In genomic region chr19:6739390-6739883, GRCh38 we compare ENCODE assay signal across 8 cellular contexts. TPM values are rescaled to one million over a fixed set of nuclear protein-coding genes. Genes with fewer than 3 reads are reported as not detected.
DNase-seq lines count a peak whose midpoint lies in the region; ATAC-seq and TF ChIP-seq lines count a peak whose summit lies in the region.

TSS of gene TRIP10 (plus strand) at chr19:6739680. CDS start at chr19:6739762, 82 bp downstream.

- no TSS peak for BruUV-seq in Calu3 (replicated peaks; lab: Mats Ljungman, UMichigan)

- H3K27me3 Mint-ChIP-seq in Calu3 (ENCODE audit: unreplicated experiment) (no peaks in the 10 kb centered on the region), T-helper 17 cell (no peaks in the 10 kb centered on the region)

- peak; percentile 50 to 72 for TF ChIP-seq POLR2A in tibial nerve (IDR thresholded peaks at IDR 0.05)

- DNase-seq in Calu3 (peak; percentile 72), LHCN-M2 (ENCODE audit: low read depth) (peak; percentile 74), T-helper 17 cell (peak; percentile 73 to 86 (median 80)), amniotic stem cell (lab: John Stamatoyannopoulos, UW) (peak; percentile 77), left cardiac atrium (peak; percentile 90), posterior cingulate gyrus (peak; percentile 35 to 96 (median 71)), tibial nerve (ENCODE audit: low spot score in 2 of 2) (peak; percentile 85 to 86)

- H3K9me3 Mint-ChIP-seq in Calu3 (ENCODE audit: low read depth, unreplicated experiment), result no peaks in the 10 kb centered on the region

- no peaks in the 10 kb centered on the region for H3K27me3 ChIP-seq in tibial nerve

- H3K4me3 Mint-ChIP-seq in Calu3 (ENCODE audit: low read depth, unreplicated experiment) (peak within 1 kb of the TSS; percentile 88), T-helper 17 cell (peak within 1 kb of the TSS; percentile 96)

- H3K27ac Mint-ChIP-seq in Calu3 (ENCODE audit: unreplicated experiment), result peak within 1 kb of the TSS; percentile 97
- peak within 1 kb of the TSS; percentile 97 for H3K27ac Mint-ChIP-seq in T-helper 17 cell

- CTCF ChIA-PET in Calu3 (lab: Charles Lee), result no interaction called here

- TF ChIP-seq EP300 in tibial nerve (IDR thresholded peaks at IDR 0.05), result peak in 1 of 2 donors; percentile 61

- peaks cover 0 to 28% (median 0%) of the 10 kb centered on the region in 3 donors for H3K36me3 ChIP-seq in tibial nerve

- peaks cover 86% of the 10 kb centered on the region for H3K36me3 Mint-ChIP-seq in Calu3 (ENCODE audit: insufficient read depth, unreplicated experiment)
- H3K36me3 Mint-ChIP-seq in T-helper 17 cell (ENCODE audit: low read depth), result no peaks in the 10 kb centered on the region

- peaks cover 0 to 70% (median 37%) of the 10 kb centered on the region in 4 donors for H3K4me1 ChIP-seq in tibial nerve

- intact Hi-C loops in Calu3 (cut with micrococcal nuclease; ENCODE audit: unreplicated experiment), result loop anchor here (10.0 kb wide), 2 partner anchors 65 to 225 kb away; no protein-coding TSS in a partner anchor
- intact Hi-C loops in left cardiac atrium (cut with DNase I), result loop anchor here in 1 of 2 donors (5.0 kb wide), 2 partner anchors 222 to 367 kb away; partner anchors contain the start of gene ALKBH7
- intact Hi-C loops in posterior cingulate gyrus (cut with DNase I), result loop anchor here (5.0 kb wide), 1 partner anchor 212 kb away; no protein-coding TSS in a partner anchor

- H3K9me3 ChIP-seq in T-helper 17 cell (ENCODE audit: control insufficient read depth, low read length, poor library complexity, severe bottlenecking) (no peaks in the 10 kb centered on the region), tibial nerve (no peaks in the 10 kb centered on the region)

- WGBS in tibial nerve, 2 donors, result 0 to 1% methylated on average over 16 to 23 of the region's 47 CpGs

- TF ChIP-seq CTCF in Calu3 (IDR thresholded peaks at IDR 0.05; ENCODE audit: unreplicated experiment), result no peak
- no peak for TF ChIP-seq CTCF in tibial nerve (IDR thresholded peaks at IDR 0.05)

- peak within 1 kb of the TSS; percentile 85 to 88 (median 87) for H3K4me3 ChIP-seq in tibial nerve

- peak within 1 kb of the TSS; percentile 87 to 98 (median 94) for H3K27ac ChIP-seq in tibial nerve

- ATAC-seq in T-helper 17 cell, result peak; percentile 6
- peak; percentile 30 to 44 for ATAC-seq in left cardiac atrium
- ATAC-seq in GM21447 (IDR thresholded peaks at IDR 0.05; ENCODE audit: unreplicated experiment), result no peak

- peaks cover 29% of the 10 kb centered on the region for H3K4me1 Mint-ChIP-seq in Calu3 (ENCODE audit: low read depth, unreplicated experiment)
- H3K4me1 Mint-ChIP-seq in T-helper 17 cell, result peaks cover 40% of the 10 kb centered on the region

RNA-seq across cellular contexts. Expression of gene TRIP10, which starts in this region (rescaled TPM):
- 86.0 and 95.8 TPM in 2 replicates for total RNA-seq in Calu3 (2022)
- 45.6 and 49.1 TPM in 2 replicates for total RNA-seq in LHCN-M2 (2014; rRNA removed)
- 45.8 TPM for polyA plus RNA-seq in LHCN-M2 (2012)
- total RNA-seq in T-helper 17 cell, result 1 to 10 TPM in 1 of 2 donors, under 1 TPM in 1; 0.92 to 3.3 TPM
- total RNA-seq in left cardiac atrium, result 10 to 100 TPM; 67.5 to 74.0 TPM
- 100 to 1,000 TPM in 3 of 4 donors, 10 to 100 TPM in 1; 96.1 to 148 (median 110) TPM for total RNA-seq in tibial nerve

Comparison
In these comparisons a context has a peak if more than half of its experiments do, and no peak if none do; other contexts are left out.
1. RNA of gene TRIP10 (total RNA-seq): 96.1 to 148 TPM in tibial nerve, 86.0 to 95.8 TPM in Calu3, 67.5 to 74.0 TPM in left cardiac atrium and 45.6 to 49.1 TPM in LHCN-M2; 0.92 to 3.3 TPM in T-helper 17 cell; every median in the first group is over 10 times any median in the second.
2. Peak in every context shown above with its lines, with median percentiles within 50 percentile points of each other: DNase-seq.